ENCODE assay signal across 18 cellular contexts in the genomic region with DNA sequence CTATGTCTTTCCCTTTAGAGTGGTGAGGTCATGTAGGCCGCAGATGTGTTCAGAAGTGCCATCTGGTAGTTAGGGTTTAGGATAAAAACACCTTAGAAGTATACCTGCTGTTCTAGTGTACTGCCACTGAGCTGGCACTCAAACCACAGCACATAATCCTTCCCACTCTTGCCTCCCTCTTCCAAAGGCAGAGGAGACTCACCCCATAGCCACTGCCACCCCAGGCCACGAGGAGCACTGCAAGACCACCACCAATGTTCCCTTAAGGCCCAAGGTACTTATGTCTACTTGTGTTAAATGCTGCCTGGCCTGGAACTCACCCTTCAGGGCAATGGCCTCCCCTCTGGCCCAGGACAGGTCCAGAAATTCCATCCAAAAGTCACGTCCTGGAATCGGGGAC.
A peak's percentile ranks its signal among the peaks of the same experiment; 100 is the strongest.
DNase-seq lines count a peak whose midpoint lies in the region; ATAC-seq and TF ChIP-seq lines count a peak whose summit lies in the region.
"Had no signal": no experiment of that assay in that cellular context is flagged by ENCODE, and none has a peak within 500 bp of the region (broad histone marks: within the 10 kb centered on the region; RNA-seq: fewer than 3 reads in every experiment).

No MANE protein-coding gene starts in this region.

- H2AFZ ChIP-seq in GM23338 = no peak overlapping the region

- H3K27me3 Mint-ChIP-seq in GM23338 (ENCODE audit: insufficient read depth, low read depth, poor library complexity) = peaks cover 2% of the 10 kb centered on the region
- no peaks in the 10 kb centered on the region for H3K27me3 Mint-ChIP-seq in WTC11 (ENCODE audit: low read depth)
- H3K27me3 Mint-ChIP-seq: CD8-positive, alpha-beta memory T cell had no signal

- ATAC-seq in GM23338 (peak; percentile 29; the same call in 1 of the 3 replicates), WTC11 (peak; percentile 95), GM21360 (IDR thresholded peaks at IDR 0.05; ENCODE audit: unreplicated experiment) (no peak)

- no peak overlapping the region for H3K27ac ChIP-seq in GM23338 (ENCODE audit: low read depth)
- H3K27ac ChIP-seq in mesendoderm (ENCODE audit: low read depth, low read length) = no peak overlapping the region
- H3K27ac ChIP-seq: BLaER1 had no signal

- H3K27me3 ChIP-seq in GM23338 (ENCODE audit: insufficient read depth) = no peaks in the 10 kb centered on the region
- H3K27me3 ChIP-seq in mesendoderm (ENCODE audit: insufficient read depth, low read length, poor library complexity) = no peaks in the 10 kb centered on the region
- H3K27me3 ChIP-seq: BLaER1 had no signal

- no peak overlapping the region for H4K5ac ChIP-seq in mesendoderm (ENCODE audit: low read length)

- H3K4me3 Mint-ChIP-seq in GM23338 (no peak overlapping the region), WTC11 (no peak overlapping the region)
- H3K4me3 Mint-ChIP-seq: CD8-positive, alpha-beta memory T cell had no signal

- DNase-seq in NCI-H82 (lab: John Stamatoyannopoulos, UW) (peak; percentile 3), NCI-H82 treated with DMSO at 0.1 percent for 48 hours (lab: John Stamatoyannopoulos, UW; ENCODE audit: unreplicated experiment) (no peak), GM23338 (ENCODE audit: low spot score) (no peak), WTC11 (ENCODE audit: low spot score) (no peak), mesendoderm (peak; percentile 41), GM13977 (ENCODE audit: low spot score) (no peak), hepatic stellate cell (ENCODE audit: low spot score) (no peak)
- DNase-seq: 8988T; AML-193; Caco-2; CD8-positive, alpha-beta memory T cell; DMS79 treated with DMSO at 0.1 percent for 48 hours; EL; GDM1; GOT3 had no signal

- H3K27ac Mint-ChIP-seq in GM23338 = no peak overlapping the region
- H3K27ac Mint-ChIP-seq in WTC11 = no peak overlapping the region
- H3K27ac Mint-ChIP-seq: CD8-positive, alpha-beta memory T cell had no signal

- POLR2A ChIA-PET in WTC11 (lab: Charles Lee) = no interaction called here

- H3K9ac ChIP-seq in mesendoderm (ENCODE audit: low read length) = no peak overlapping the region
- H3K9ac ChIP-seq: BLaER1 had no signal

- no peaks in the 10 kb centered on the region for H3K79me2 ChIP-seq in GM23338 (replicated peaks; ENCODE audit: insufficient read depth)
- H3K79me2 ChIP-seq in mesendoderm (ENCODE audit: control insufficient read depth, insufficient read depth, low read length) = no peaks in the 10 kb centered on the region

- H3K36me3 ChIP-seq in GM23338 (ENCODE audit: insufficient read depth) (no peaks in the 10 kb centered on the region), mesendoderm (ENCODE audit: control insufficient read depth, insufficient read depth, low read length) (no peaks in the 10 kb centered on the region)
- H3K36me3 ChIP-seq: BLaER1, HAP-1 had no signal

- H3K4me1 ChIP-seq in GM23338 (ENCODE audit: insufficient read depth) (no peaks in the 10 kb centered on the region), mesendoderm (ENCODE audit: control insufficient read depth, low read depth, low read length) (no peaks in the 10 kb centered on the region)
- H3K4me1 ChIP-seq: BLaER1, Caco-2, HAP-1 had no signal

- in situ Hi-C loops in GM13977 (cut with MboI; ENCODE audit: low pct_unique_long_range_greater_than_20kb, low sequenced_read_pairs, unreplicated experiment) = no loop called here

- no peaks in the 10 kb centered on the region for H3K79me1 ChIP-seq in mesendoderm (ENCODE audit: low read length)

- H3K4ac ChIP-seq in mesendoderm (ENCODE audit: low read depth, low read length) = no peak overlapping the region

- no peaks in the 10 kb centered on the region for H4K20me1 ChIP-seq in GM23338 (replicated peaks; ENCODE audit: insufficient read depth)
- H4K20me1 ChIP-seq: BLaER1 had no signal

- H3K56ac ChIP-seq in mesendoderm (ENCODE audit: low read length) = no peak overlapping the region

- no peaks in the 10 kb centered on the region for H3K36me3 Mint-ChIP-seq in GM23338 (ENCODE audit: low read depth)
- no peaks in the 10 kb centered on the region for H3K36me3 Mint-ChIP-seq in WTC11
- H3K36me3 Mint-ChIP-seq: CD8-positive, alpha-beta memory T cell had no signal

- CTCF ChIA-PET in WTC11 (lab: Charles Lee) = no interaction called here

- H3K9me3 Mint-ChIP-seq in GM23338 = no peaks in the 10 kb centered on the region
- H3K9me3 Mint-ChIP-seq in WTC11 = 0 out of 2 replicates have a peak, but pooled peaks cover under 1% of the 10 kb centered on the region

- H2BK15ac ChIP-seq in mesendoderm (replicated peaks; ENCODE audit: low read depth) = no peak overlapping the region

- H3K9me2 ChIP-seq in GM23338 (ENCODE audit: insufficient read depth) = no peaks in the 10 kb centered on the region

- H3K18ac ChIP-seq in mesendoderm (ENCODE audit: low read length) = no peak overlapping the region

- no peak overlapping the region for H3K23ac ChIP-seq in mesendoderm (ENCODE audit: low read length)

- H3K4me1 Mint-ChIP-seq in GM23338 (no peaks in the 10 kb centered on the region), WTC11 (peaks cover 5% of the 10 kb centered on the region)
- H3K4me1 Mint-ChIP-seq: CD8-positive, alpha-beta memory T cell had no signal

- no peaks in the 10 kb centered on the region for H3F3A ChIP-seq in GM23338 (replicated peaks; ENCODE audit: low read depth)

- TF ChIP-seq CTCF in GM23338 (conservative IDR thresholded peaks at IDR 0.05; ENCODE audit: low read depth in 2 of 2) (no peak), WTC11 (IDR thresholded peaks at IDR 0.05) (no peak), GM13977 (IDR thresholded peaks at IDR 0.05; ENCODE audit: extremely low read depth, insufficient read depth, missing control alignments) (no peak)

- H2BK120ac ChIP-seq in mesendoderm (ENCODE audit: low read depth, low read length) = no peak overlapping the region

- H2BK5ac ChIP-seq in mesendoderm (ENCODE audit: low read length) = no peak overlapping the region

- no peak overlapping the region for H2AK5ac ChIP-seq in mesendoderm (ENCODE audit: low read length)

- H3K4me3 ChIP-seq in GM23338 = no peak overlapping the region
- no peak overlapping the region for H3K4me3 ChIP-seq in mesendoderm (ENCODE audit: low read length)
- H3K4me3 ChIP-seq: BLaER1, HAP-1 had no signal

- H4K8ac ChIP-seq in mesendoderm (ENCODE audit: low read depth, low read length) = no peak overlapping the region

- no peak overlapping the region for H3K4me2 ChIP-seq in GM23338
- no peak overlapping the region for H3K4me2 ChIP-seq in mesendoderm (ENCODE audit: low read length)
- H3K4me2 ChIP-seq: BLaER1 had no signal

- no CpG with 5 or more reads among the region's 4 CpGs for WGBS in mesendoderm (ENCODE audit: extremely low coverage, insufficient coverage, low lambda C conversion rate)

TF ChIP-seq in GM23338, 12 proteins besides CTCF, POLR2A, EP300 and RAD21 (continues in another document):
- no peak for TF ChIP-seq REST (IDR thresholded peaks at IDR 0.05; ENCODE audit: unreplicated experiment)
- no peak for TF ChIP-seq ZNF331 (CRISPR knock-in tag; IDR thresholded peaks at IDR 0.05; ENCODE audit: low read depth)
- TF ChIP-seq STAT1 (IDR thresholded peaks at IDR 0.05; ENCODE audit: unreplicated experiment) = no peak

TF ChIP-seq in WTC11, 78 proteins besides CTCF, POLR2A, EP300 and RAD21 (continues in another document):
- TF ChIP-seq NR2C2 (CRISPR knock-in tag; IDR thresholded peaks at IDR 0.05) (no peak), CREB1 (CRISPR knock-in tag; IDR thresholded peaks at IDR 0.05) (no peak), ATF1 (CRISPR knock-in tag; IDR thresholded peaks at IDR 0.05) (no peak), FOXP1 (CRISPR knock-in tag; IDR thresholded peaks at IDR 0.05; ENCODE audit: borderline replicate concordance) (no peak), IRF2 (CRISPR knock-in tag; IDR thresholded peaks at IDR 0.05; ENCODE audit: borderline replicate concordance, low read depth) (no peak), NFATC4 (CRISPR knock-in tag; IDR thresholded peaks at IDR 0.05) (no peak), KAT7 (CRISPR knock-in tag; IDR thresholded peaks at IDR 0.05; ENCODE audit: borderline replicate concordance) (no peak), SOX15 (CRISPR knock-in tag; IDR thresholded peaks at IDR 0.05) (no peak), CBFB (CRISPR knock-in tag; IDR thresholded peaks at IDR 0.05; ENCODE audit: low read depth) (no peak), RELA (CRISPR knock-in tag; IDR thresholded peaks at IDR 0.05; ENCODE audit: borderline replicate concordance) (no peak)
- TF ChIP-seq, protein P1, sequence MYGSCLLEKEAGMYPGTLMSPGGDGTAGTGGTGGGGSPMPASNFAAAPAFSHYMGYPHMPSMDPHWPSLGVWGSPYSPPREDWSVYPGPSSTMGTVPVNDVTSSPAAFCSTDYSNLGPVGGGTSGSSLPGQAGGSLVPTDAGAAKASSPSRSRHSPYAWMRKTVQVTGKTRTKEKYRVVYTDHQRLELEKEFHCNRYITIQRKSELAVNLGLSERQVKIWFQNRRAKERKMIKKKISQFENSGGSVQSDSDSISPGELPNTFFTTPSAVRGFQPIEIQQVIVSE (CRISPR knock-in tag; IDR thresholded peaks at IDR 0.05; ENCODE audit: borderline replicate concordance) = no peak
- TF ChIP-seq, protein P2, sequence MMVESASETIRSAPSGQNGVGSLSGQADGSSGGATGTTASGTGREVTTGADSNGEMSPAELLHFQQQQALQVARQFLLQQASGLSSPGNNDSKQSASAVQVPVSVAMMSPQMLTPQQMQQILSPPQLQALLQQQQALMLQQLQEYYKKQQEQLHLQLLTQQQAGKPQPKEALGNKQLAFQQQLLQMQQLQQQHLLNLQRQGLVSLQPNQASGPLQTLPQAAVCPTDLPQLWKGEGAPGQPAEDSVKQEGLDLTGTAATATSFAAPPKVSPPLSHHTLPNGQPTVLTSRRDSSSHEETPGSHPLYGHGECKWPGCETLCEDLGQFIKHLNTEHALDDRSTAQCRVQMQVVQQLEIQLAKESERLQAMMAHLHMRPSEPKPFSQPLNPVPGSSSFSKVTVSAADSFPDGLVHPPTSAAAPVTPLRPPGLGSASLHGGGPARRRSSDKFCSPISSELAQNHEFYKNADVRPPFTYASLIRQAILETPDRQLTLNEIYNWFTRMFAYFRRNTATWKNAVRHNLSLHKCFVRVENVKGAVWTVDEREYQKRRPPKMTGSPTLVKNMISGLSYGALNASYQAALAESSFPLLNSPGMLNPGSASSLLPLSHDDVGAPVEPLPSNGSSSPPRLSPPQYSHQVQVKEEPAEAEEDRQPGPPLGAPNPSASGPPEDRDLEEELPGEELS (CRISPR knock-in tag; IDR thresholded peaks at IDR 0.05) = no peak
- TF ChIP-seq, protein P3, sequence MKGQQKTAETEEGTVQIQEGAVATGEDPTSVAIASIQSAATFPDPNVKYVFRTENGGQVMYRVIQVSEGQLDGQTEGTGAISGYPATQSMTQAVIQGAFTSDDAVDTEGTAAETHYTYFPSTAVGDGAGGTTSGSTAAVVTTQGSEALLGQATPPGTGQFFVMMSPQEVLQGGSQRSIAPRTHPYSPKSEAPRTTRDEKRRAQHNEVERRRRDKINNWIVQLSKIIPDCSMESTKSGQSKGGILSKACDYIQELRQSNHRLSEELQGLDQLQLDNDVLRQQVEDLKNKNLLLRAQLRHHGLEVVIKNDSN (CRISPR knock-in tag; IDR thresholded peaks at IDR 0.05) = no peak
- TF ChIP-seq, protein P4, sequence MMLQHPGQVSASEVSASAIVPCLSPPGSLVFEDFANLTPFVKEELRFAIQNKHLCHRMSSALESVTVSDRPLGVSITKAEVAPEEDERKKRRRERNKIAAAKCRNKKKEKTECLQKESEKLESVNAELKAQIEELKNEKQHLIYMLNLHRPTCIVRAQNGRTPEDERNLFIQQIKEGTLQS (CRISPR knock-in tag; conservative IDR thresholded peaks at IDR 0.05) = no peak

Comparison
In these comparisons a context has a peak if more than half of its experiments do, and no peak if none do; other contexts are left out.
1. DNase-seq: peak in NCI-H82 (single experiment) and mesendoderm (single experiment); none in NCI-H82 treated with DMSO at 0.1 percent for 48 hours (single experiment), GM23338 (single experiment), WTC11 (single experiment), GM13977 (single experiment) and hepatic stellate cell (single experiment).